Comparison of ENCODE assay signal across 8 cellular contexts in genomic region chr5:95285406-95285761, GRCh38. TPM values are rescaled to one million over a fixed set of nuclear protein-coding genes. Genes with fewer than 3 reads are reported as not detected.
DNase-seq lines count a peak whose midpoint lies in the region; ATAC-seq and TF ChIP-seq lines count a peak whose summit lies in the region.

No MANE protein-coding gene starts in this region.

- H3K4me1 Mint-ChIP-seq in activated naive CD4-positive, alpha-beta T cell treated with anti-CD3 and anti-CD28 coated beads, Interleukin-2, amount 10 ng/mL, durations not matched to agents 7 days and 5 days: peaks cover 12% of the 10 kb centered on the region
- no peaks in the 10 kb centered on the region for H3K4me1 Mint-ChIP-seq in activated T-helper 17 cell treated with anti-CD3 and anti-CD28 coated beads, Interleukin-2, amount 50 U/mL, for 72 hours

- H3K36me3 ChIP-seq in thoracic aorta: no peaks in the 10 kb centered on the region

- H3K27me3 ChIP-seq in thoracic aorta (replicated peaks; ENCODE audit: insufficient read depth): no peaks in the 10 kb centered on the region

- no peak for ATAC-seq in activated T-helper 17 cell treated with anti-CD3 and anti-CD28 coated beads, Interleukin-2, amount 50 U/mL, for 72 hours (replicated peaks)
- ATAC-seq in thoracic aorta (ENCODE audit: insufficient number of reproducible peaks, low FRiP score, low read depth): no peak
- ATAC-seq in GM19395 (IDR thresholded peaks at IDR 0.05; ENCODE audit: unreplicated experiment): no peak

- peak overlapping the region; percentile 74 for H3K4me3 ChIP-seq in thoracic aorta

- no peaks in the 10 kb centered on the region for H3K36me3 Mint-ChIP-seq in activated naive CD4-positive, alpha-beta T cell treated with anti-CD3 and anti-CD28 coated beads, Interleukin-2, amount 10 ng/mL, durations not matched to agents 7 days and 5 days
- no peaks in the 10 kb centered on the region for H3K36me3 Mint-ChIP-seq in activated T-helper 17 cell treated with anti-CD3 and anti-CD28 coated beads, Interleukin-2, amount 50 U/mL, for 72 hours (ENCODE audit: low read depth)

- peaks cover 5 to 19% of the 10 kb centered on the region in 2 donors for H3K4me1 ChIP-seq in thoracic aorta (ENCODE audit: control insufficient read depth in 1 of 2, low read depth in 2 of 2)

- peaks cover 63% of the 10 kb centered on the region for H3K27me3 Mint-ChIP-seq in activated naive CD4-positive, alpha-beta T cell treated with anti-CD3 and anti-CD28 coated beads, Interleukin-2, amount 10 ng/mL, durations not matched to agents 7 days and 5 days
- peaks cover 65% of the 10 kb centered on the region for H3K27me3 Mint-ChIP-seq in activated T-helper 17 cell treated with anti-CD3 and anti-CD28 coated beads, Interleukin-2, amount 50 U/mL, for 72 hours

- no peak for DNase-seq in activated naive CD4-positive, alpha-beta T cell treated with anti-CD3 and anti-CD28 coated beads, Interleukin-2, amount 10 ng/mL, durations not matched to agents 7 days and 5 days
- no peak for DNase-seq in activated naive CD4-positive, alpha-beta T cell (lab: John Stamatoyannopoulos, UW)
- DNase-seq in kidney tubule cell (ENCODE audit: low spot score) (peak; percentile 21), thoracic aorta (ENCODE audit: low spot score) (no peak), germinal center (ENCODE audit: low spot score) (no peak), NCI-H748 treated with DMSO at 0.1 percent for 48 hours (lab: John Stamatoyannopoulos, UW) (no peak)

- CTCF ChIA-PET in activated naive CD4-positive, alpha-beta T cell treated with anti-CD3 and anti-CD28 coated beads, Interleukin-2, amount 10 ng/mL, durations not matched to agents 7 days and 5 days (lab: Charles Lee): interaction anchor here (0.6 to 1.6 kb wide), 2 partner anchors 156 to 761 kb away, joined by 3 read pairs; no protein-coding TSS in a partner anchor

- no peak overlapping the region for H3K27ac Mint-ChIP-seq in activated naive CD4-positive, alpha-beta T cell treated with anti-CD3 and anti-CD28 coated beads, Interleukin-2, amount 10 ng/mL, durations not matched to agents 7 days and 5 days
- no peak overlapping the region for H3K27ac Mint-ChIP-seq in activated T-helper 17 cell treated with anti-CD3 and anti-CD28 coated beads, Interleukin-2, amount 50 U/mL, for 72 hours

- no peak for TF ChIP-seq CTCF in thoracic aorta (IDR thresholded peaks at IDR 0.05)

- peak overlapping the region; percentile 57 for H3K4me3 Mint-ChIP-seq in activated naive CD4-positive, alpha-beta T cell treated with anti-CD3 and anti-CD28 coated beads, Interleukin-2, amount 10 ng/mL, durations not matched to agents 7 days and 5 days
- H3K4me3 Mint-ChIP-seq in activated T-helper 17 cell treated with anti-CD3 and anti-CD28 coated beads, Interleukin-2, amount 50 U/mL, for 72 hours: peak overlapping the region; percentile 66

- H3K9me3 Mint-ChIP-seq in activated naive CD4-positive, alpha-beta T cell treated with anti-CD3 and anti-CD28 coated beads, Interleukin-2, amount 10 ng/mL, durations not matched to agents 7 days and 5 days: no peaks in the 10 kb centered on the region
- H3K9me3 Mint-ChIP-seq in activated T-helper 17 cell treated with anti-CD3 and anti-CD28 coated beads, Interleukin-2, amount 50 U/mL, for 72 hours: no peaks in the 10 kb centered on the region

- H3K27ac ChIP-seq in thoracic aorta: no peak overlapping the region

- no peaks in the 10 kb centered on the region for H3K9me3 ChIP-seq in thoracic aorta

RNA-seq across cellular contexts. Expression of gene MCTP1, which starts 0.5 kb away (rescaled TPM):
- total RNA-seq in activated T-helper 17 cell treated with anti-CD3 and anti-CD28 coated beads, Interleukin-2, amount 50 U/mL, for 72 hours: not detected
- 100 to 1,000 TPM in 1 of 2 donors, 10 to 100 TPM in 1; 22.1 to 256 TPM for total RNA-seq in thoracic aorta

Comparison
In these comparisons a context has a peak if more than half of its experiments do, and no peak if none do; other contexts are left out.
1. RNA of gene MCTP1, which starts 0.5 kb away (total RNA-seq): 22.1 to 256 TPM in thoracic aorta; not detected in activated T-helper 17 cell treated with anti-CD3 and anti-CD28 coated beads, Interleukin-2, amount 50 U/mL, for 72 hours; every median in the first group is over 10 times any median in the second.